In genomic region chr6:168826078-168826390, GRCh38 we compare ENCODE assay signal across 31 cellular contexts.
"Had no signal": no experiment of that assay in that cellular context is flagged by ENCODE, and none has a peak within 500 bp of the region (broad histone marks: within the 10 kb centered on the region; RNA-seq: fewer than 3 reads in every experiment).

No MANE protein-coding gene starts in this region.

- H3K36me3 Mint-ChIP-seq: mesothelial cell of epicardium; naive B cell; natural killer cell treated with Interleukin-12 subunit alpha and Interleukin-12 subunit beta and Interleukin-15 and Interleukin-18, amount 100 ng/mL, for 72 hours had no signal

- H3K9me3 ChIP-seq: colonic mucosa, gastrocnemius medialis, heart left ventricle, mucosa of descending colon, prostate gland, right atrium auricular region, suprapubic skin, thyroid gland had no signal

- H3K4me1 ChIP-seq: colonic mucosa, gastrocnemius medialis, left lung, prostate gland, right atrium auricular region, suprapubic skin, thyroid gland had no signal

- H3K27ac ChIP-seq: colonic mucosa, epithelial cell of prostate, gastrocnemius medialis, heart left ventricle, left lung, neural progenitor cell, right atrium auricular region, suprapubic skin, thyroid gland had no signal

- H3K27ac Mint-ChIP-seq: dendritic cell treated with granulocyte-macrophage colony-stimulating factor and Interleukin-4, amounts not matched to agents 40 ng/mL and 50 ng/mL, for 4 days; endodermal cell; naive B cell; natural killer cell treated with Interleukin-12 subunit alpha and Interleukin-12 subunit beta and Interleukin-15 and Interleukin-18, amount 100 ng/mL, for 72 hours; neural progenitor cell had no signal

- H3K36me3 ChIP-seq: colonic mucosa, gastrocnemius medialis, heart left ventricle, left lung, neural progenitor cell, prostate gland, right atrium auricular region, suprapubic skin, thyroid gland had no signal

- DNase-seq: colonic mucosa; effector CD8-positive, alpha-beta T cell; endodermal cell; foreskin fibroblast; gastrocnemius medialis; heart left ventricle; hippocampal formation; left cardiac atrium; left lung; mesenchymal stem cell; mucosa of descending colon; naive B cell; nucleus accumbens; stimulated activated CD4-positive, alpha-beta T cell treated with anti-CD3 and anti-CD28 coated beads, Interleukin-12 subunit alpha, Interleukin-12 subunit beta, amount 100 ng/mL, for 4 hours; stimulated activated CD4-positive, alpha-beta T cell treated with anti-CD3 and anti-CD28 coated beads, Interleukin-1b, Interleukin-23, amount 100 ng/mL, for 48 hours; stimulated activated CD4-positive, alpha-beta T cell treated with anti-CD3 and anti-CD28 coated beads, Interleukin-4, amount 100 ng/mL, for 1 hour; stimulated activated CD8-positive, alpha-beta memory T cell treated with anti-CD3 and anti-CD28 coated beads, Interleukin-4, amount 100 ng/mL, for 48 hours; stimulated activated naive CD4-positive, alpha-beta T cell treated with Interleukin-2 at 50 U/mL for 16 hours; thyroid gland; trophoblast cell had no signal

- H3K27me3 Mint-ChIP-seq: dendritic cell treated with granulocyte-macrophage colony-stimulating factor and Interleukin-4, amounts not matched to agents 40 ng/mL and 50 ng/mL, for 4 days; naive B cell; natural killer cell treated with Interleukin-12 subunit alpha and Interleukin-12 subunit beta and Interleukin-15 and Interleukin-18, amount 100 ng/mL, for 72 hours had no signal

- H3K9ac ChIP-seq: neural progenitor cell had no signal

- H3K4me1 Mint-ChIP-seq: naive B cell had no signal

- ATAC-seq: esophagus mucosa; gastrocnemius medialis; heart left ventricle; left cardiac atrium; left lung; mucosa of descending colon; natural killer cell treated with Interleukin-12 subunit alpha and Interleukin-12 subunit beta and Interleukin-15 and Interleukin-18, amount 100 ng/mL, for 72 hours; sciatic nerve had no signal

- H3K4me2 ChIP-seq: neural progenitor cell, smooth muscle cell had no signal

- H3K4me3 Mint-ChIP-seq: dendritic cell treated with granulocyte-macrophage colony-stimulating factor and Interleukin-4, amounts not matched to agents 40 ng/mL and 50 ng/mL, for 4 days; endodermal cell; mesothelial cell of epicardium; naive B cell; natural killer cell treated with Interleukin-12 subunit alpha and Interleukin-12 subunit beta and Interleukin-15 and Interleukin-18, amount 100 ng/mL, for 72 hours; neural progenitor cell had no signal

- H3K27me3 ChIP-seq: colonic mucosa, heart left ventricle, left lung, neural progenitor cell, right atrium auricular region, suprapubic skin, thyroid gland had no signal

- H3K4me3 ChIP-seq: colonic mucosa, gastrocnemius medialis, heart left ventricle, left lung, mucosa of descending colon, neural progenitor cell, prostate gland, right atrium auricular region, smooth muscle cell, suprapubic skin, thyroid gland had no signal

- H3K9me3 Mint-ChIP-seq: endodermal cell; mesothelial cell of epicardium; natural killer cell treated with Interleukin-12 subunit alpha and Interleukin-12 subunit beta and Interleukin-15 and Interleukin-18, amount 100 ng/mL, for 72 hours; neural progenitor cell had no signal
